In the genomic region with DNA sequence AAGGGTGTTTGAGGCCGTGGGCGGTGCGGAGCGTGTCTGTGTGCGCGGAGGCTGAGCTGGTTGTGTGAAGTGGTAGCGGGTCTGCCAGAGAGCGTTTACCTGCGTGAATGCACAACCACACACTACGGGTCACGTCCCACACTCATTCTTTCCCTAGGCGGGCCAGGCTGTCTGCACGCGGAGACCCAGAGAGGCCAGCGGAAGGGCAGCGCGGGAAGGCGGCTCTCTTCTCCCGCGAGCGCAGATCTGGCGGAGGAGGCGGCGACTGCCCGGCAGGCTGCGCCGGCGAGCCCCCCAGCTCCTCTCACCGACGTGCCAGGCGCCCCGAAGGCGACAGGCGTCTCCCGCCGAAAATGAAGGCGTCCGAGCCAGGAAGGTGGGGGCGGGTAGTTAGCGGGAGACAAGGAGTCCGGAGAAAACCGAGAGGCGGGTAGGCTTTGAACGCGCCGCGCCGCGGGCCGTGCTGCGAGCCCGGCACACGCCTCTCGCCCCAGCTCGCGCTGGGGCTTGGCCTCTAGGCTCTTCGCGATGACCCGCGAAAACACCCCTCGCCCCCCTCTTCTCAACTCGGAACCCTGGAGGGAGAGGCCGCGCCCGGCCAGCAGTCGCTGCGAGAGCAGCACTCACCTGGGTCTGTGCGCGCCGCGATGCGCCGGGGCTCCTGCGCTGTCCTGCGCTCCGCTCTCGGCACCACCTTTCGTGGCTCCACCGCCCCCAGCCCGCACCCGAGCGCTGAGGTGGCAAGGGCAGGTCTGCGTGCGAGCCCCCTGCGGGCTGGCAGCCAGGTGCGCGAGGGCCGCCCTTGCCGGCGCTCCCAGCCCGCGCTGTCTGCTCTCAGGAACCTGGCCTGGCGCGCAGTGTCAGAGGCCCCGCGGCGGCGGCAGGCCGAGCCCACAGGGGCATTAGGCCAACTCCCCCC, we compare ENCODE assay signal across 11 cellular contexts. TPM values are rescaled to one million over a fixed set of nuclear protein-coding genes. Genes with fewer than 3 reads are reported as not detected.
DNase-seq lines count a peak whose midpoint lies in the region; ATAC-seq and TF ChIP-seq lines count a peak whose summit lies in the region.
"Had no signal": no experiment of that assay in that cellular context is flagged by ENCODE, and none has a peak within 500 bp of the region (broad histone marks: within the 10 kb centered on the region; RNA-seq: fewer than 3 reads in every experiment).

No MANE protein-coding gene starts in this region.

- intact Hi-C loops in esophagus muscularis mucosa (cut with DNase I) = no loop called here

- peaks cover 70% of the 10 kb centered on the region for H3K27me3 Mint-ChIP-seq in neural progenitor cell (ENCODE audit: insufficient read depth, low read depth)

- H3F3A ChIP-seq in neural progenitor cell (ENCODE audit: low read depth) = peaks cover 25% of the 10 kb centered on the region

- H3K4me3 ChIP-seq in BLaER1 = peak overlapping the region; percentile 71
- H3K4me3 ChIP-seq in HUES64 (ENCODE audit: low read length) = peak overlapping the region; percentile 15; the same call in 1 of the 2 replicates
- peak overlapping the region; percentile 81 to 91 (median 84) for H3K4me3 ChIP-seq in esophagus muscularis mucosa
- peak overlapping the region; percentile 1 for H3K4me3 ChIP-seq in neural progenitor cell
- no peak overlapping the region for H3K4me3 ChIP-seq in BE2C (ENCODE audit: low read depth, low read length)
- H3K4me3 ChIP-seq: PC-9 had no signal

- H3K4me2 ChIP-seq in BLaER1 (peak overlapping the region; percentile 95; the same call in 1 of the 2 replicates), neural progenitor cell (peak overlapping the region; percentile 89)
- H3K4me2 ChIP-seq: PC-9 had no signal

- ATAC-seq in GM18907 (IDR thresholded peaks at IDR 0.05; ENCODE audit: unreplicated experiment) = no peak
- no peak for ATAC-seq in HG02970 (IDR thresholded peaks at IDR 0.05; ENCODE audit: low FRiP score, unreplicated experiment)

- peaks cover 26% of the 10 kb centered on the region for H3K4me1 Mint-ChIP-seq in neural progenitor cell

- H3K9ac ChIP-seq in BLaER1 (no peak overlapping the region), HUES64 (ENCODE audit: low read depth, low read length) (no peak overlapping the region), neural progenitor cell (no peak overlapping the region)

- H3K27ac ChIP-seq in BLaER1 = no peak overlapping the region
- H3K27ac ChIP-seq in HUES64 (ENCODE audit: low read depth, low read length) = no peak overlapping the region
- peak overlapping the region; percentile 95 to 100 (median 98) for H3K27ac ChIP-seq in esophagus muscularis mucosa (replicated peaks in 1 of 4)
- no peak overlapping the region for H3K27ac ChIP-seq in neural progenitor cell
- H3K27ac ChIP-seq: brain microvascular endothelial cell, PC-9 had no signal

- no peak for DNase-seq in esophagus muscularis mucosa (ENCODE audit: extremely low spot score)
- DNase-seq in neural progenitor cell (ENCODE audit: low spot score) = peak; percentile 63
- no peak for DNase-seq in NCI-H82 treated with DMSO at 0.1 percent for 48 hours (lab: John Stamatoyannopoulos, UW; ENCODE audit: unreplicated experiment)
- no peak for DNase-seq in BE2C
- DNase-seq: brain microvascular endothelial cell, PC-9 had no signal

- 1% methylated on average over 99 of the region's 99 CpGs for WGBS in HUES64
- 10% methylated on average over 19 of the region's 99 CpGs for WGBS in esophagus muscularis mucosa

- H3K27ac Mint-ChIP-seq in neural progenitor cell = no peak overlapping the region

- peaks cover 18% of the 10 kb centered on the region; the same call in 1 of the 2 replicates for H3K4me1 ChIP-seq in BLaER1
- peaks cover 9% of the 10 kb centered on the region; the same call in 1 of the 2 replicates for H3K4me1 ChIP-seq in HUES64 (ENCODE audit: insufficient read depth, low read length)
- H3K4me1 ChIP-seq in esophagus muscularis mucosa = peaks cover 41 to 66% (median 58%) of the 10 kb centered on the region in 4 donors
- H3K4me1 ChIP-seq in neural progenitor cell = peaks cover 11% of the 10 kb centered on the region
- H3K4me1 ChIP-seq in BE2C = no peaks in the 10 kb centered on the region

- H4K20me1 ChIP-seq in BLaER1 (peaks cover 99% of the 10 kb centered on the region), neural progenitor cell (ENCODE audit: low read depth) (peaks cover 98% of the 10 kb centered on the region)

- no peaks in the 10 kb centered on the region for H3K36me3 Mint-ChIP-seq in neural progenitor cell

- H3K27me3 ChIP-seq in BLaER1 (peaks cover 100% of the 10 kb centered on the region), HUES64 (ENCODE audit: insufficient read depth, low read length) (peaks cover 100% of the 10 kb centered on the region), esophagus muscularis mucosa (peaks cover 0 to 87% (median 0%) of the 10 kb centered on the region in 4 donors), neural progenitor cell (peaks cover 100% of the 10 kb centered on the region), BE2C (peaks cover 100% of the 10 kb centered on the region)

- no peak for TF ChIP-seq POLR2A in esophagus muscularis mucosa (IDR thresholded peaks at IDR 0.05; ENCODE audit: low read depth)

- H3K4me3 Mint-ChIP-seq in neural progenitor cell = peak overlapping the region; percentile 79

- no peaks in the 10 kb centered on the region for H3K9me3 Mint-ChIP-seq in neural progenitor cell

- no peak overlapping the region for H2AFZ ChIP-seq in neural progenitor cell (replicated peaks)
- H2AFZ ChIP-seq: PC-9 had no signal

- TF ChIP-seq EP300 in esophagus muscularis mucosa (IDR thresholded peaks at IDR 0.05) = no peak

- no peaks in the 10 kb centered on the region for H3K79me2 ChIP-seq in neural progenitor cell (ENCODE audit: low read depth)

- H3K9me3 ChIP-seq in BLaER1 (no peaks in the 10 kb centered on the region), HUES64 (ENCODE audit: insufficient read depth, low read depth, low read length) (no peaks in the 10 kb centered on the region), esophagus muscularis mucosa (no peaks in the 10 kb centered on the region), neural progenitor cell (ENCODE audit: low read depth) (no peaks in the 10 kb centered on the region), BE2C (no peaks in the 10 kb centered on the region)

- H3K36me3 ChIP-seq in BLaER1 = no peaks in the 10 kb centered on the region
- H3K36me3 ChIP-seq in HUES64 (ENCODE audit: insufficient read depth, low read length) = no peaks in the 10 kb centered on the region
- H3K36me3 ChIP-seq in esophagus muscularis mucosa = peaks cover 0 to 14% (median 5%) of the 10 kb centered on the region in 4 donors
- H3K36me3 ChIP-seq in neural progenitor cell = no peaks in the 10 kb centered on the region
- no peaks in the 10 kb centered on the region for H3K36me3 ChIP-seq in BE2C
- H3K36me3 ChIP-seq: brain microvascular endothelial cell had no signal

- no peak for TF ChIP-seq CTCF in esophagus muscularis mucosa (IDR thresholded peaks at IDR 0.05)
- TF ChIP-seq CTCF in neural progenitor cell (IDR thresholded peaks at IDR 0.05) = no peak
- no peak for TF ChIP-seq CTCF in BE2C (IDR thresholded peaks at IDR 0.05; ENCODE audit: low read depth, low read length)

RNA-seq across cellular contexts. Expression of gene FOXF1, which starts 2.0 kb away (rescaled TPM):
- 0.20 TPM for polyA plus RNA-seq in HUES64 (2013, experiment 1 of 2)
- polyA plus RNA-seq in HUES64 (2013, experiment 2 of 2) = 0.25 TPM
- 10 to 100 TPM; 40.7 to 94.5 (median 69.3) TPM for total RNA-seq in esophagus muscularis mucosa
- not detected in 2 replicates for total RNA-seq in neural progenitor cell (ENCODE audit: low replicate concordance)
- polyA plus RNA-seq in BE2C (2012; ENCODE audit: insufficient read depth, insufficient read length, low read depth) = not detected
- total RNA-seq: PC-9, renal cortical epithelial cell had no signal

RNA-seq across cellular contexts. Expression of gene MTHFSD, which starts 46.7 kb away (rescaled TPM):
- 7.2 TPM for polyA plus RNA-seq in HUES64 (2013, experiment 1 of 2)
- 11.6 TPM for polyA plus RNA-seq in HUES64 (2013, experiment 2 of 2)
- total RNA-seq in esophagus muscularis mucosa (10 to 100 TPM; 10.1 to 17.9 (median 15.5) TPM), neural progenitor cell (ENCODE audit: low replicate concordance) (17.4 and 34.6 TPM in 2 replicates)
- 39.6 TPM for polyA plus RNA-seq in BE2C (2012; ENCODE audit: insufficient read depth, insufficient read length, low read depth)

RNA-seq across cellular contexts. Expression of gene FOXC2, which starts 58.3 kb away (rescaled TPM):
- polyA plus RNA-seq in HUES64 (2013, experiment 1 of 2) = 0.40 TPM
- polyA plus RNA-seq in HUES64 (2013, experiment 2 of 2) = 0.70 TPM
- total RNA-seq in esophagus muscularis mucosa (1 to 10 TPM in 2 of 4 donors, under 1 TPM in 2; 0.71 to 1.7 (median 1.1) TPM), neural progenitor cell (ENCODE audit: low replicate concordance) (not detected in 2 replicates)
- not detected for polyA plus RNA-seq in BE2C (2012; ENCODE audit: insufficient read depth, insufficient read length, low read depth)
- total RNA-seq: PC-9 had no signal

Comparison
In these comparisons a context has a peak if more than half of its experiments do, and no peak if none do; other contexts are left out.
1. H3K27ac ChIP-seq: peak in esophagus muscularis mucosa (4 of 4); none in BLaER1 (single experiment), HUES64 (single experiment) and neural progenitor cell (single experiment).
2. RNA of gene FOXF1, which starts 2.0 kb away (total RNA-seq): 40.7 to 94.5 TPM in esophagus muscularis mucosa; not detected in neural progenitor cell; every median in the first group is over 10 times any median in the second.